1 cellular context compared by ENCODE assay signal in the genomic region with DNA sequence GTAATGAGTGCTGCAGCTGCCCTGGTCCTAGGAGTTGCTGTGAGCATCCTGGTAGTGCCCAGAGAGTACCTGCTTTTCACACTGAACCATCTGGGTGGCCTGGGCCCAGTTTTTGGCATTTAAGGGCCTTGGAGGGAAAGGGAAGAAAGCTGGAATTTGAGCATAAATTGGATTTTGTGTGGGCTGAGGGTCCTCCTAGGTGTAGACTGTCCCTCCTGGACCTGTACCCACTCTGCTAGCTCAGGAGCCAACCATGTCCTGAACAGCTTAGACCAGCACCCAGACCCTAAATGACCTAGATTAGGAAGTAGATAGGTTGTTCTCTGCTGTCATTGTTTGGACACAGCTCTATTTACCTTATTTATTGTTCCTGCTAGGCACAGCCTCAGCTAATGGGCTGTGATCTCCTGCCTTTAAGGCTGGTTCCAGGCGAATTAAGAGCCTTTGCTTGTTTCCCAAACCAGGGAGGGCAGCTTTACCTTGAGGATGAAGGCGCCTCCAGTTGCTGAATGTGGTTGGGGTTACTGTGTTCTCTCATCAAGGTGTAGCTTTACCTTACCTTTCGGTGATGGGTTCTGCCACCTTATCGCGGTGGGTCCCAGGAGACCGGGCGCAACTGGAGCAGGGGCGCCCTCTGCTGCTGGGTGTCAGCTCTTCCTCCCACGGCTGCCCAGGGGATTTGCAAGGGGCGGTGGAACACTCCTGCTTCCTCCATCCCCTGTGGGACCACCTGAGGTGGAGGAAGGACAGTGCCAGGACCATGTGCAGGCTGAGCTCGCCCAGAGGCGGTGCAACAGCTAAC.
A peak's percentile ranks its signal among the peaks of the same experiment; 100 is the strongest.
TF ChIP-seq lines count a peak whose summit lies in the region.

No MANE protein-coding gene starts in this region.

TF ChIP-seq in HepG2, 621 proteins besides CTCF, POLR2A, EP300 and RAD21 (continued from another document):
- TF ChIP-seq HIC2 (CRISPR knock-in tag; IDR thresholded peaks at IDR 0.05; ENCODE audit: low read depth) = 0 out of 2 replicates have a peak, but pooled peaks have one; percentile 21
- peak; percentile 51; the same call in 1 of the 2 replicates for TF ChIP-seq ZFP91 (CRISPR knock-in tag; IDR thresholded peaks at IDR 0.05; ENCODE audit: borderline replicate concordance)
- TF ChIP-seq IRF2 (CRISPR knock-in tag; IDR thresholded peaks at IDR 0.05) = peak; percentile 76; the same call in 1 of the 2 replicates
- peak; percentile 96 for TF ChIP-seq STAG1 (CRISPR knock-in tag; IDR thresholded peaks at IDR 0.05)
- TF ChIP-seq, protein P1, sequence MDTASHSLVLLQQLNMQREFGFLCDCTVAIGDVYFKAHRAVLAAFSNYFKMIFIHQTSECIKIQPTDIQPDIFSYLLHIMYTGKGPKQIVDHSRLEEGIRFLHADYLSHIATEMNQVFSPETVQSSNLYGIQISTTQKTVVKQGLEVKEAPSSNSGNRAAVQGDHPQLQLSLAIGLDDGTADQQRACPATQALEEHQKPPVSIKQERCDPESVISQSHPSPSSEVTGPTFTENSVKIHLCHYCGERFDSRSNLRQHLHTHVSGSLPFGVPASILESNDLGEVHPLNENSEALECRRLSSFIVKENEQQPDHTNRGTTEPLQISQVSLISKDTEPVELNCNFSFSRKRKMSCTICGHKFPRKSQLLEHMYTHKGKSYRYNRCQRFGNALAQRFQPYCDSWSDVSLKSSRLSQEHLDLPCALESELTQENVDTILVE (CRISPR knock-in tag; IDR thresholded peaks at IDR 0.05) = peak; percentile 43; the same call in 1 of the 2 replicates
- peak; percentile 38; the same call in 1 of the 2 replicates for TF ChIP-seq ZBTB7B (CRISPR knock-in tag; IDR thresholded peaks at IDR 0.05)
- TF ChIP-seq, protein P2, sequence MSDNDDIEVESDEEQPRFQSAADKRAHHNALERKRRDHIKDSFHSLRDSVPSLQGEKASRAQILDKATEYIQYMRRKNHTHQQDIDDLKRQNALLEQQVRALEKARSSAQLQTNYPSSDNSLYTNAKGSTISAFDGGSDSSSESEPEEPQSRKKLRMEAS (IDR thresholded peaks at IDR 0.05) = peak; percentile 19; the same call in 1 of the 2 replicates
- TF ChIP-seq SMC3 (IDR thresholded peaks at IDR 0.05; ENCODE audit: low read length) = peak; percentile 86
- no peak for TF ChIP-seq AGO1 (IDR thresholded peaks at IDR 0.05; ENCODE audit: low read depth, low read length, poor library complexity, severe bottlenecking)
- TF ChIP-seq ERF (CRISPR knock-in tag; IDR thresholded peaks at IDR 0.05) = peak; percentile 53; the same call in 1 of the 2 replicates
- no peak for TF ChIP-seq FOXK1 (CRISPR knock-in tag; IDR thresholded peaks at IDR 0.05; ENCODE audit: borderline replicate concordance, low read depth)
- TF ChIP-seq CBX1 (IDR thresholded peaks at IDR 0.05; ENCODE audit: low read depth) = peak; percentile 33
- TF ChIP-seq ZNF556 (CRISPR knock-in tag; IDR thresholded peaks at IDR 0.05; ENCODE audit: borderline replicate concordance) = peak; percentile 50; the same call in 1 of the 2 replicates
- TF ChIP-seq YEATS2 (CRISPR knock-in tag; IDR thresholded peaks at IDR 0.05; ENCODE audit: borderline replicate concordance) = 0 out of 2 replicates have a peak, but pooled peaks have one; percentile 34
- TF ChIP-seq CBX5 (CRISPR knock-in tag; IDR thresholded peaks at IDR 0.05; ENCODE audit: borderline replicate concordance) = peak; percentile 74; the same call in 1 of the 2 replicates
- peak; percentile 19 for TF ChIP-seq ASH2L (IDR thresholded peaks at IDR 0.05; ENCODE audit: insufficient read length, low read depth, low read length)
- TF ChIP-seq, protein P3, sequence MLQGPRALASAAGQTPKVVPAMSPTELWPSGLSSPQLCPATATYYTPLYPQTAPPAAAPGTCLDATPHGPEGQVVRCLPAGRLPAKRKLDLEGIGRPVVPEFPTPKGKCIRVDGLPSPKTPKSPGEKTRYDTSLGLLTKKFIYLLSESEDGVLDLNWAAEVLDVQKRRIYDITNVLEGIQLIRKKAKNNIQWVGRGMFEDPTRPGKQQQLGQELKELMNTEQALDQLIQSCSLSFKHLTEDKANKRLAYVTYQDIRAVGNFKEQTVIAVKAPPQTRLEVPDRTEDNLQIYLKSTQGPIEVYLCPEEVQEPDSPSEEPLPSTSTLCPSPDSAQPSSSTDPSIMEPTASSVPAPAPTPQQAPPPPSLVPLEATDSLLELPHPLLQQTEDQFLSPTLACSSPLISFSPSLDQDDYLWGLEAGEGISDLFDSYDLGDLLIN (CRISPR knock-in tag; IDR thresholded peaks at IDR 0.05; ENCODE audit: borderline replicate concordance) = no peak
- TF ChIP-seq, protein P4, sequence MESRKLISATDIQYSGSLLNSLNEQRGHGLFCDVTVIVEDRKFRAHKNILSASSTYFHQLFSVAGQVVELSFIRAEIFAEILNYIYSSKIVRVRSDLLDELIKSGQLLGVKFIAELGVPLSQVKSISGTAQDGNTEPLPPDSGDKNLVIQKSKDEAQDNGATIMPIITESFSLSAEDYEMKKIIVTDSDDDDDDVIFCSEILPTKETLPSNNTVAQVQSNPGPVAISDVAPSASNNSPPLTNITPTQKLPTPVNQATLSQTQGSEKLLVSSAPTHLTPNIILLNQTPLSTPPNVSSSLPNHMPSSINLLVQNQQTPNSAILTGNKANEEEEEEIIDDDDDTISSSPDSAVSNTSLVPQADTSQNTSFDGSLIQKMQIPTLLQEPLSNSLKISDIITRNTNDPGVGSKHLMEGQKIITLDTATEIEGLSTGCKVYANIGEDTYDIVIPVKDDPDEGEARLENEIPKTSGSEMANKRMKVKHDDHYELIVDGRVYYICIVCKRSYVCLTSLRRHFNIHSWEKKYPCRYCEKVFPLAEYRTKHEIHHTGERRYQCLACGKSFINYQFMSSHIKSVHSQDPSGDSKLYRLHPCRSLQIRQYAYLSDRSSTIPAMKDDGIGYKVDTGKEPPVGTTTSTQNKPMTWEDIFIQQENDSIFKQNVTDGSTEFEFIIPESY (CRISPR knock-in tag; IDR thresholded peaks at IDR 0.05) = peak; percentile 65; the same call in 1 of the 2 replicates
- TF ChIP-seq DNMT1 (CRISPR knock-in tag; IDR thresholded peaks at IDR 0.05) = 0 out of 2 replicates have a peak, but pooled peaks have one; percentile 87
- no peak for TF ChIP-seq NFE2L1 (CRISPR knock-in tag; IDR thresholded peaks at IDR 0.05; ENCODE audit: borderline replicate concordance)
- no peak for TF ChIP-seq FOXP1 (IDR thresholded peaks at IDR 0.05)
- TF ChIP-seq FOXP1 (CRISPR knock-in tag; IDR thresholded peaks at IDR 0.05) = no peak
